Comparison of ENCODE assay signal across 8 cellular contexts in genomic region chr7:28685291-28685659, GRCh38.
A peak's percentile ranks its signal among the peaks of the same experiment; 100 is the strongest.
DNase-seq lines count a peak whose midpoint lies in the region; ATAC-seq and TF ChIP-seq lines count a peak whose summit lies in the region.

No MANE protein-coding gene starts in this region.

- no peaks in the 10 kb centered on the region for H3K9me3 ChIP-seq in BE2C
- H3K9me3 ChIP-seq in body of pancreas: no peaks in the 10 kb centered on the region
- H3K9me3 ChIP-seq in mucosa of descending colon: no peaks in the 10 kb centered on the region

- H3K27me3 Mint-ChIP-seq in WTC11 (ENCODE audit: low read depth) (peaks cover 6% of the 10 kb centered on the region), Calu3 (ENCODE audit: unreplicated experiment) (no peaks in the 10 kb centered on the region)

- no peaks in the 10 kb centered on the region for H3K36me3 ChIP-seq in BE2C
- no peaks in the 10 kb centered on the region for H3K36me3 ChIP-seq in body of pancreas (replicated peaks in 1 of 2; ENCODE audit: insufficient read depth in 1 of 2, low read depth in 2 of 2)
- no peaks in the 10 kb centered on the region for H3K36me3 ChIP-seq in mucosa of descending colon (ENCODE audit: low read depth)

- H3K4me3 Mint-ChIP-seq in WTC11 (no peak overlapping the region), Calu3 (ENCODE audit: low read depth, unreplicated experiment) (no peak overlapping the region)

- H3K27ac Mint-ChIP-seq in WTC11 (no peak overlapping the region), Calu3 (ENCODE audit: unreplicated experiment) (no peak overlapping the region)

- H3K4me1 Mint-ChIP-seq in WTC11 (peaks cover 18% of the 10 kb centered on the region), Calu3 (ENCODE audit: low read depth, unreplicated experiment) (peaks cover 10% of the 10 kb centered on the region)

- peak overlapping the region in 3 of 4 donors; percentile 75 to 93 (median 79) for H3K27ac ChIP-seq in body of pancreas

- WGBS in body of pancreas, 2 donors: 42 to 48% methylated on average over 7 of the region's 7 CpGs

- H3K9me3 Mint-ChIP-seq in WTC11 (no peaks in the 10 kb centered on the region), Calu3 (ENCODE audit: low read depth, unreplicated experiment) (no peaks in the 10 kb centered on the region)

- intact Hi-C loops in body of pancreas (cut with DNase I): no loop called here
- intact Hi-C loops in mucosa of descending colon (cut with DNase I, micrococcal nuclease): no loop called here
- intact Hi-C loops in Calu3 (cut with micrococcal nuclease; ENCODE audit: unreplicated experiment): loop anchor here (5.0 kb wide), 1 partner anchor 167 kb away; no protein-coding TSS in a partner anchor

- POLR2A ChIA-PET in WTC11 (lab: Charles Lee): interaction anchor here (0.6 to 1.3 kb wide), 3 partner anchors 9 to 157 kb away, joined by 3 to 6 read pairs (median 4); no protein-coding TSS in a partner anchor

- no TSS peak for BruUV-seq in Calu3 (replicated peaks; lab: Mats Ljungman, UMichigan)

- TF ChIP-seq POLR2A in body of pancreas (IDR thresholded peaks at IDR 0.05): no peak

- CTCF ChIA-PET in WTC11 (lab: Charles Lee) (interaction anchor here (0.6 to 1.5 kb wide), 6 partner anchors 10 to 606 kb away, joined by 3 to 5 read pairs (median 3); no protein-coding TSS in a partner anchor), Calu3 (lab: Charles Lee) (interaction anchor here (0.6 to 1.2 kb wide), 9 partner anchors 20 to 1239 kb away, joined by 3 to 5 read pairs (median 4); no protein-coding TSS in a partner anchor)

- peak; percentile 24 for ATAC-seq in HG02759 (IDR thresholded peaks at IDR 0.05; ENCODE audit: unreplicated experiment)
- ATAC-seq in body of pancreas: no peak
- ATAC-seq in mucosa of descending colon: no peak
- no peak for ATAC-seq in WTC11

- H3K4me3 ChIP-seq in BE2C (ENCODE audit: low read depth, low read length): peak overlapping the region; percentile 66
- no peak overlapping the region for H3K4me3 ChIP-seq in body of pancreas
- no peak overlapping the region for H3K4me3 ChIP-seq in mucosa of descending colon

- H3K27me3 ChIP-seq in BE2C (no peaks in the 10 kb centered on the region), body of pancreas (peaks cover 0 to 3% of the 10 kb centered on the region in 2 donors)

- DNase-seq in BE2C: peak; percentile 12
- peak in 3 of 4 donors; percentile 16 to 41 (median 21) for DNase-seq in body of pancreas
- DNase-seq in mucosa of descending colon: peak in 2 of 3 donors; percentile 17 to 30
- no peak for DNase-seq in WTC11 (ENCODE audit: low spot score)
- DNase-seq in Calu3: no peak
- DNase-seq in SHP77 (lab: John Stamatoyannopoulos, UW): no peak
- DNase-seq in NOMO-1 treated with dmso at 0.1 percent for 144 hours (lab: John Stamatoyannopoulos, UW; ENCODE audit: unreplicated experiment): no peak

- H3K4me1 ChIP-seq in BE2C (0 out of 2 replicates have a peak, but pooled peaks cover 5% of the 10 kb centered on the region), body of pancreas (peaks cover 22% of the 10 kb centered on the region), mucosa of descending colon (ENCODE audit: low read depth) (peaks cover 16% of the 10 kb centered on the region)

- TF ChIP-seq CTCF in BE2C (IDR thresholded peaks at IDR 0.05; ENCODE audit: low read depth, low read length): no peak
- no peak for TF ChIP-seq CTCF in body of pancreas (IDR thresholded peaks at IDR 0.05)
- no peak for TF ChIP-seq CTCF in mucosa of descending colon (IDR thresholded peaks at IDR 0.05)
- no peak for TF ChIP-seq CTCF in WTC11 (IDR thresholded peaks at IDR 0.05)
- no peak for TF ChIP-seq CTCF in Calu3 (IDR thresholded peaks at IDR 0.05; ENCODE audit: unreplicated experiment)

- H3K36me3 Mint-ChIP-seq in WTC11 (no peaks in the 10 kb centered on the region), Calu3 (ENCODE audit: insufficient read depth, unreplicated experiment) (no peaks in the 10 kb centered on the region)

TF ChIP-seq in WTC11, 78 proteins besides CTCF, POLR2A, EP300 and RAD21:
- TF ChIP-seq ZNF425 (CRISPR knock-in tag; conservative IDR thresholded peaks at IDR 0.05) (no peak), FOXP1 (CRISPR knock-in tag; IDR thresholded peaks at IDR 0.05; ENCODE audit: borderline replicate concordance) (no peak), ZBTB21 (CRISPR knock-in tag; IDR thresholded peaks at IDR 0.05; ENCODE audit: borderline replicate concordance) (no peak), CREM (CRISPR knock-in tag; IDR thresholded peaks at IDR 0.05) (no peak), ZNF423 (CRISPR knock-in tag; IDR thresholded peaks at IDR 0.05) (no peak), JUN (CRISPR knock-in tag; IDR thresholded peaks at IDR 0.05) (no peak), NFATC4 (CRISPR knock-in tag; IDR thresholded peaks at IDR 0.05) (no peak), E2F4 (CRISPR knock-in tag; IDR thresholded peaks at IDR 0.05; ENCODE audit: borderline replicate concordance, low read depth) (no peak), NFYB (CRISPR knock-in tag; conservative IDR thresholded peaks at IDR 0.05; ENCODE audit: low read depth) (no peak), USF1 (CRISPR knock-in tag; IDR thresholded peaks at IDR 0.05) (no peak)

Comparison
In these comparisons a context has a peak if more than half of its experiments do, and no peak if none do; other contexts are left out.
1. DNase-seq: peak in BE2C (single experiment), body of pancreas (3 of 4) and mucosa of descending colon (2 of 3); none in WTC11 (single experiment), Calu3 (single experiment), SHP77 (0 of 2) and NOMO-1 treated with dmso at 0.1 percent for 144 hours (single experiment).